In genomic region chr14:50061664-50062437, GRCh38 we compare ENCODE assay signal across 9 cellular contexts. TPM values are rescaled to one million over a fixed set of nuclear protein-coding genes. Genes with fewer than 3 reads are reported as not detected.
A peak's percentile ranks its signal among the peaks of the same experiment; 100 is the strongest.
DNase-seq lines count a peak whose midpoint lies in the region; ATAC-seq and TF ChIP-seq lines count a peak whose summit lies in the region.
"Had no signal": no experiment of that assay in that cellular context is flagged by ENCODE, and none has a peak within 500 bp of the region (broad histone marks: within the 10 kb centered on the region; RNA-seq: fewer than 3 reads in every experiment).

No MANE protein-coding gene starts in this region.

- TF ChIP-seq POLR2A in prostate gland (IDR thresholded peaks at IDR 0.05), result no peak

- WGBS in prostate gland, result 51% methylated on average over 11 of the region's 11 CpGs

- H3K36me3 ChIP-seq in prostate gland, result no peaks in the 10 kb centered on the region

- H3K9me3 ChIP-seq in prostate gland, result no peaks in the 10 kb centered on the region

- DNase-seq in NCI-H748 (lab: John Stamatoyannopoulos, UW; ENCODE audit: unreplicated experiment) (peak; percentile 17), NCI-H748 treated with DMSO at 0.1 percent for 48 hours (lab: John Stamatoyannopoulos, UW) (no peak), NOMO-1 treated with DMSO at 0.1 percent for 48 hours (lab: John Stamatoyannopoulos, UW; ENCODE audit: unreplicated experiment) (peak; percentile 92), fibroblast of gingiva (ENCODE audit: low read depth) (peak; percentile 34), prostate gland (ENCODE audit: low spot score) (no peak), NCI-H345 (lab: John Stamatoyannopoulos, UW) (no peak)
- DNase-seq in activated CD8-positive, alpha-beta memory T cell treated with anti-CD3 and anti-CD28 coated beads, Interleukin-2, amount 50 U/mL, for 4 hours, result peak; percentile 53

- TF ChIP-seq CTCF in prostate gland (IDR thresholded peaks at IDR 0.05), result no peak

- H3K4me3 ChIP-seq in prostate gland, result no peak overlapping the region

- H3K4me1 ChIP-seq in prostate gland (replicated peaks), result peaks cover 12% of the 10 kb centered on the region

- H3K27me3 ChIP-seq in prostate gland (replicated peaks; ENCODE audit: insufficient read depth), result no peaks in the 10 kb centered on the region

- peak overlapping the region; percentile 45 to 63 for H3K27ac ChIP-seq in prostate gland
- H3K27ac ChIP-seq: C4-2B had no signal

- intact Hi-C loops in prostate gland (cut with DNase I), result no loop called here

- ATAC-seq in HG02884 (IDR thresholded peaks at IDR 0.05; ENCODE audit: unreplicated experiment), result peak; percentile 46

RNA-seq across cellular contexts. Expression of gene VCPKMT, which starts 54.5 kb away (rescaled TPM):
- 1 to 10 TPM; 6.1 to 6.4 TPM for total RNA-seq in prostate gland

Comparison
In these comparisons a context has a peak if more than half of its experiments do, and no peak if none do; other contexts are left out.
1. DNase-seq: peak in NCI-H748 (single experiment), NOMO-1 treated with DMSO at 0.1 percent for 48 hours (single experiment), activated CD8-positive, alpha-beta memory T cell treated with anti-CD3 and anti-CD28 coated beads, Interleukin-2, amount 50 U/mL, for 4 hours (single experiment) and fibroblast of gingiva (single experiment); none in NCI-H748 treated with DMSO at 0.1 percent for 48 hours (single experiment), prostate gland (single experiment) and NCI-H345 (single experiment).